Comparison of ENCODE assay signal across 9 cellular contexts in the genomic region with DNA sequence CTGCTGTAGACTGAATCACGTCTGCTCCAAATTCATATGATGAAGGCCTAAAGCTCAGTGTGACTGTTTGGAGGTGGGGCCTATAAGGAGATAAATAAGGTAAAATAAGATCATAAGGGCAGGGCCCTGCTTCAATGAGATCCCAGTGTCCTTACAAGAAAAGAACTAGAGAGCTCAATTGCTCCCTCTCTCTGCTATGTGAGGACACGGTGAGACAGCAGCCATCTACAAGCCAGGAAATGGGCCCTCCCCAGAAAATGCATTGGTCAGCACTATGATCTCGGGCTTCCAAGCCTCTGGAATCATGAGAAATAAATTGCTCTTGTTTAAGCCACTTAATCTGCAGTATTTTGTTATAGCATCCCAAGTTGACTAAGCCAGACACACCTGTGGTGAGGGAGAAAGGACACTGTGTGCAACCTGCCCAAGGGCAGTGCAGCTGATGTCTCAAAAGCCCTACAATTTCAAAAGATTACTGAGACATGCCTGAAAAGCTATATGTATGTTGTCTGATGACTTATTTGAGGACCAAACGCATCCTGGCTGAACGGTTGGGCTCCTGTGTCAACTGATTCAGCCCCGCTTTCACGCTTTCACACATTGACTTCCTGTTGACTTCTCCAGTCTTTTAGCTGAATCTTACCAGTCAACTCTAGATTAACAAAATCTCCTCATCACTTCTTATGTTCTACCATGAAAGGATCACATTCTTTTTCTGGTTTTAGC. TPM values are rescaled to one million over a fixed set of nuclear protein-coding genes. Genes with fewer than 3 reads are reported as not detected.
DNase-seq lines count a peak whose midpoint lies in the region; TF ChIP-seq lines count a peak whose summit lies in the region.
"Had no signal": no experiment of that assay in that cellular context is flagged by ENCODE, and none has a peak within 500 bp of the region (broad histone marks: within the 10 kb centered on the region; RNA-seq: fewer than 3 reads in every experiment).

No MANE protein-coding gene starts in this region.

- H3K27me3 ChIP-seq in SJSA1 (replicated peaks) (no peaks in the 10 kb centered on the region), spleen (replicated peaks in 1 of 7) (no peaks in the 10 kb centered on the region), colonic mucosa (no peaks in the 10 kb centered on the region)

- H3K36me3 ChIP-seq in SJSA1 (no peaks in the 10 kb centered on the region), spleen (no peaks in the 10 kb centered on the region), colonic mucosa (no peaks in the 10 kb centered on the region)

- no peak for TF ChIP-seq POLR2A in spleen (IDR thresholded peaks at IDR 0.05)

- H3K4me1 ChIP-seq in SJSA1 (replicated peaks): peaks cover 24% of the 10 kb centered on the region
- peaks cover 0 to 24% (median 0%) of the 10 kb centered on the region in 6 donors for H3K4me1 ChIP-seq in spleen
- H3K4me1 ChIP-seq in colonic mucosa: no peaks in the 10 kb centered on the region

- intact Hi-C loops in spleen (cut with DNase I; ENCODE audit: low total_unique reads): no loop called here
- intact Hi-C loops in colonic mucosa (cut with DNase I): no loop called here

- no peak for TF ChIP-seq CTCF in spleen (IDR thresholded peaks at IDR 0.05 in 8 of 11, conservative IDR thresholded peaks at IDR 0.05 in 3 of 11)
- TF ChIP-seq CTCF in colonic mucosa (IDR thresholded peaks at IDR 0.05): no peak

- H3K4me3 ChIP-seq in SJSA1: no peak overlapping the region
- no peak overlapping the region for H3K4me3 ChIP-seq in spleen
- H3K4me3 ChIP-seq in colonic mucosa: no peak overlapping the region

- WGBS in spleen, 5 donors: 41 to 47% (median 44%) methylated on average over 7 of the region's 7 CpGs

- H3K27ac ChIP-seq in SJSA1 (peak overlapping the region; percentile 76), spleen (peak overlapping the region; percentile 6 to 82 (median 58)), colonic mucosa (no peak overlapping the region)

- peak; percentile 37 for DNase-seq in EH (ENCODE audit: low read depth)
- DNase-seq in SJSA1 (ENCODE audit: low read depth in 1 of 2, low spot score in 2 of 2): peak; percentile 48 to 62
- DNase-seq in activated naive CD8-positive, alpha-beta T cell treated with anti-CD3 and anti-CD28 coated beads, Interleukin-2, amount 50 U/mL, for 16 hours (ENCODE audit: low read depth, low spot score): peak; percentile 27
- no peak for DNase-seq in spleen
- DNase-seq in NCI-H2196 (lab: John Stamatoyannopoulos, UW; ENCODE audit: unreplicated experiment): no peak
- DNase-seq in NCI-H446 (lab: John Stamatoyannopoulos, UW): no peak
- DNase-seq in colonic mucosa: no peak
- DNase-seq in NCI-H187 (lab: John Stamatoyannopoulos, UW): no peak
- DNase-seq: PC-3 had no signal

- no peaks in the 10 kb centered on the region for H3K9me3 ChIP-seq in SJSA1 (replicated peaks)
- no peaks in the 10 kb centered on the region for H3K9me3 ChIP-seq in spleen
- no peaks in the 10 kb centered on the region for H3K9me3 ChIP-seq in colonic mucosa

- no peak overlapping the region for H3K9ac ChIP-seq in colonic mucosa (ENCODE audit: low read depth in 2 of 2, low read length in 2 of 2)

RNA-seq across cellular contexts. Expression of a gene that starts 13.2 kb away (rescaled TPM):
- total RNA-seq in SJSA1 (2014; rRNA removed; shearing (Covaris generic)): 0.05 TPM in 1 of 2 replicates, not detected in the other
- total RNA-seq in spleen (10 to 100 TPM; 13.2 to 37.1 (median 22.4) TPM), colonic mucosa (under 1 TPM; 0.32 to 0.40 TPM)
- 10 to 100 TPM in 2 of 3 donors, 1 to 10 TPM in 1; 4.9 to 16.8 (median 16.2) TPM for polyA plus RNA-seq in spleen
- total RNA-seq: PC-3 had no signal

RNA-seq across cellular contexts. Expression of a gene that starts 51.8 kb away (rescaled TPM):
- total RNA-seq in SJSA1 (2014; rRNA removed; shearing (Covaris generic)): 0.13 and 1.8 TPM in 2 replicates
- total RNA-seq in spleen: 1 to 10 TPM in 3 of 7 donors, under 1 TPM in 3, not detected in 1; 0.33 to 2.4 (median 1.2) TPM
- under 1 TPM; 0.09 to 0.77 (median 0.76) TPM for polyA plus RNA-seq in spleen
- total RNA-seq in colonic mucosa: under 1 TPM in 1 of 2 donors, not detected in 1; 0.29 TPM

Comparison
In these comparisons a context has a peak if more than half of its experiments do, and no peak if none do; other contexts are left out.
1. DNase-seq: peak in EH (single experiment), SJSA1 (2 of 2) and activated naive CD8-positive, alpha-beta T cell treated with anti-CD3 and anti-CD28 coated beads, Interleukin-2, amount 50 U/mL, for 16 hours (single experiment); none in spleen (single experiment), NCI-H2196 (single experiment), NCI-H446 (0 of 2), colonic mucosa (single experiment) and NCI-H187 (0 of 2).
2. RNA of a gene that starts 13.2 kb away (total RNA-seq): 13.2 to 37.1 TPM in spleen; 0.32 to 0.40 TPM in colonic mucosa and 0.05 TPM in SJSA1; every median in the first group is over 10 times any median in the second.